In the genomic region with DNA sequence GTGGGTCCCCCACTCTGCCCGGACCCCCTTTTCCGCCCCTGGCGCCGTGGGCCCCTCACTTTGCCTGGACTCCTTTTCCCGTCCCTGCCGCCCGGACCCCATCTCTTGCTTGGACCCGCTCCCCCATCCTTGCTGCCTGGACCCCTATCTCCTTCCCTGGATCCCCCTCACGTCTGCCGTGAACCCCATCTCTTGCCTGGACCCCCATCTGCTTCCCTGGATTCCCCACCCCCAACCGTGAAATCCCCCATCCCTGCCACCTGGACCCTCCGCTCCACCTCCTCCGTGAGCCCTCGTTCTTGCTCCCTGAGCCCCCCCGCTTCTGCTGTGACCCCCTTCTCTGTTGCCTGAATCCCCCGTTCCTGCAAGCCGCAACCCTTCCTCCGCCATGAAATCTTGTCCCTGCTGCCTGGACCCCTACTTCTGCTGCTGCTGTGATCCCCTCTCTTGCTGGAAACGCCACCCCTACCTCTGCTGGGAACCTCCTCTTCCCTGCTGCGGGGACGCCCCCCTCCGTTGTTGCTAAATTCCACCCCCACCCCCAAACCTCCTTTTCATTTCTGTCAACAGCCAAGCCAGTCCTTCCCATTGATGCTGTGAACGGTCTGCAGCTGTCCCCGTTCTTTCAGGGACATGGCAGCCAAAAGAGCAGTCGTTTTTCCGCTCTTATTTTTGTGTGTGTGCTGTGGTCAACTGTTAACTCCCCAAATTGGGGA, we compare ENCODE assay signal across 8 cellular contexts. TPM values are rescaled to one million over a fixed set of nuclear protein-coding genes. Genes with fewer than 3 reads are reported as not detected.
A peak's percentile ranks its signal among the peaks of the same experiment; 100 is the strongest.
DNase-seq lines count a peak whose midpoint lies in the region; ATAC-seq and TF ChIP-seq lines count a peak whose summit lies in the region.

No MANE protein-coding gene starts in this region.

- H3K36me3 Mint-ChIP-seq in WTC11 (peaks cover 36% of the 10 kb centered on the region), osteocyte (ENCODE audit: unreplicated experiment) (peaks cover 23% of the 10 kb centered on the region)

- POLR2A ChIA-PET in WTC11 (lab: Charles Lee): interaction anchor here (0.6 to 1.2 kb wide), 4 partner anchors 24 to 95 kb away, joined by 3 to 4 read pairs (median 3); a partner anchor contains a TSS

- CTCF ChIA-PET in WTC11 (lab: Charles Lee): interaction anchor here (1.0 to 2.3 kb wide), 7 partner anchors 9 to 93 kb away, joined by 3 to 9 read pairs (median 3); no protein-coding TSS in a partner anchor

- H3K4me1 Mint-ChIP-seq in WTC11: peaks cover 43% of the 10 kb centered on the region
- peaks cover 20% of the 10 kb centered on the region for H3K4me1 Mint-ChIP-seq in osteocyte (ENCODE audit: unreplicated experiment)

- H3K4me3 ChIP-seq in fibroblast of pulmonary artery (replicated peaks; ENCODE audit: low read depth, low read length): peak overlapping the region; percentile 84

- no peak for ATAC-seq in WTC11

- H3K27ac Mint-ChIP-seq in WTC11 (peak overlapping the region; percentile 95), osteocyte (ENCODE audit: unreplicated experiment) (peak overlapping the region; percentile 83)

- no peaks in the 10 kb centered on the region for H3K9me3 Mint-ChIP-seq in WTC11
- no peaks in the 10 kb centered on the region for H3K9me3 Mint-ChIP-seq in osteocyte (ENCODE audit: unreplicated experiment)

- no peak for TF ChIP-seq CTCF in WTC11 (IDR thresholded peaks at IDR 0.05)
- TF ChIP-seq CTCF in fibroblast of pulmonary artery (IDR thresholded peaks at IDR 0.05; ENCODE audit: low read length, missing control alignments): no peak
- TF ChIP-seq CTCF in osteocyte (IDR thresholded peaks at IDR 0.05): no peak

- H3K27me3 Mint-ChIP-seq in WTC11 (ENCODE audit: low read depth) (no peaks in the 10 kb centered on the region), osteocyte (ENCODE audit: unreplicated experiment) (no peaks in the 10 kb centered on the region)

- H3K4me3 Mint-ChIP-seq in WTC11 (peak overlapping the region; percentile 94), osteocyte (ENCODE audit: unreplicated experiment) (peak overlapping the region; percentile 82)

- peak; percentile 42 for DNase-seq in SIG-M5 treated with dmso at 0.1 percent for 504 hours (lab: John Stamatoyannopoulos, UW; ENCODE audit: unreplicated experiment)
- DNase-seq in SIG-M5 (lab: John Stamatoyannopoulos, UW): no peak
- DNase-seq in WTC11 (ENCODE audit: low spot score): no peak
- DNase-seq in fibroblast of pulmonary artery (ENCODE audit: low read depth): peak; percentile 29
- no peak for DNase-seq in osteocyte (ENCODE audit: extremely low spot score, unreplicated experiment)
- no peak for DNase-seq in SK-N-DZ (ENCODE audit: low spot score)
- DNase-seq in iPS-NIHi7 (ENCODE audit: extremely low spot score): no peak
- no peak for DNase-seq in SKM-1 (lab: John Stamatoyannopoulos, UW; ENCODE audit: unreplicated experiment)

TF ChIP-seq in WTC11, 78 proteins besides CTCF, POLR2A, EP300 and RAD21:
- 0 out of 2 replicates have a peak, but pooled peaks have one; percentile 31 for TF ChIP-seq KAT7 (CRISPR knock-in tag; IDR thresholded peaks at IDR 0.05; ENCODE audit: borderline replicate concordance)
- TF ChIP-seq, protein P1, sequence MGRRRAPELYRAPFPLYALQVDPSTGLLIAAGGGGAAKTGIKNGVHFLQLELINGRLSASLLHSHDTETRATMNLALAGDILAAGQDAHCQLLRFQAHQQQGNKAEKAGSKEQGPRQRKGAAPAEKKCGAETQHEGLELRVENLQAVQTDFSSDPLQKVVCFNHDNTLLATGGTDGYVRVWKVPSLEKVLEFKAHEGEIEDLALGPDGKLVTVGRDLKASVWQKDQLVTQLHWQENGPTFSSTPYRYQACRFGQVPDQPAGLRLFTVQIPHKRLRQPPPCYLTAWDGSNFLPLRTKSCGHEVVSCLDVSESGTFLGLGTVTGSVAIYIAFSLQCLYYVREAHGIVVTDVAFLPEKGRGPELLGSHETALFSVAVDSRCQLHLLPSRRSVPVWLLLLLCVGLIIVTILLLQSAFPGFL (CRISPR knock-in tag; IDR thresholded peaks at IDR 0.05; ENCODE audit: borderline replicate concordance): no peak
- TF ChIP-seq, protein P2, sequence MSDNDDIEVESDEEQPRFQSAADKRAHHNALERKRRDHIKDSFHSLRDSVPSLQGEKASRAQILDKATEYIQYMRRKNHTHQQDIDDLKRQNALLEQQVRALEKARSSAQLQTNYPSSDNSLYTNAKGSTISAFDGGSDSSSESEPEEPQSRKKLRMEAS (CRISPR knock-in tag; IDR thresholded peaks at IDR 0.05): 0 out of 2 replicates have a peak, but pooled peaks have one; percentile 17

RNA-seq across cellular contexts. Expression of a gene that starts 28.3 kb away (rescaled TPM):
- total RNA-seq in WTC11 (2021) (136 to 149 TPM (median 139 TPM) in 3 replicates), osteocyte (71.7 and 74.4 TPM in 2 replicates)
- 265 and 282 TPM in 2 replicates for polyA plus RNA-seq in SK-N-DZ (2014; cell fraction: cytosol; rRNA removed)
- polyA plus RNA-seq in SK-N-DZ (2014; cell fraction: nucleus; rRNA removed): 151 and 255 TPM in 2 replicates

RNA-seq across cellular contexts. Expression of a gene that starts 45.9 kb away (rescaled TPM):
- 27.7 to 33.6 TPM (median 28.9 TPM) in 3 replicates for total RNA-seq in WTC11 (2021)
- 31.2 and 35.3 TPM in 2 replicates for total RNA-seq in osteocyte
- 103 and 115 TPM in 2 replicates for polyA plus RNA-seq in SK-N-DZ (2014; cell fraction: cytosol; rRNA removed)
- polyA plus RNA-seq in SK-N-DZ (2014; cell fraction: nucleus; rRNA removed): 76.5 and 79.9 TPM in 2 replicates

RNA-seq across cellular contexts. Expression of a gene that starts 52.0 kb away (rescaled TPM):
- total RNA-seq in WTC11 (2021) (338 to 360 TPM (median 339 TPM) in 3 replicates), osteocyte (91.0 and 101 TPM in 2 replicates)
- 169 and 201 TPM in 2 replicates for polyA plus RNA-seq in SK-N-DZ (2014; cell fraction: cytosol; rRNA removed)
- 133 and 197 TPM in 2 replicates for polyA plus RNA-seq in SK-N-DZ (2014; cell fraction: nucleus; rRNA removed)

Comparison
In these comparisons a context has a peak if more than half of its experiments do, and no peak if none do; other contexts are left out.
1. DNase-seq: peak in SIG-M5 treated with dmso at 0.1 percent for 504 hours (single experiment) and fibroblast of pulmonary artery (single experiment); none in SIG-M5 (single experiment), WTC11 (single experiment), osteocyte (single experiment), SK-N-DZ (single experiment), iPS-NIHi7 (single experiment) and SKM-1 (single experiment).